10 cellular contexts compared by ENCODE assay signal in the genomic region with DNA sequence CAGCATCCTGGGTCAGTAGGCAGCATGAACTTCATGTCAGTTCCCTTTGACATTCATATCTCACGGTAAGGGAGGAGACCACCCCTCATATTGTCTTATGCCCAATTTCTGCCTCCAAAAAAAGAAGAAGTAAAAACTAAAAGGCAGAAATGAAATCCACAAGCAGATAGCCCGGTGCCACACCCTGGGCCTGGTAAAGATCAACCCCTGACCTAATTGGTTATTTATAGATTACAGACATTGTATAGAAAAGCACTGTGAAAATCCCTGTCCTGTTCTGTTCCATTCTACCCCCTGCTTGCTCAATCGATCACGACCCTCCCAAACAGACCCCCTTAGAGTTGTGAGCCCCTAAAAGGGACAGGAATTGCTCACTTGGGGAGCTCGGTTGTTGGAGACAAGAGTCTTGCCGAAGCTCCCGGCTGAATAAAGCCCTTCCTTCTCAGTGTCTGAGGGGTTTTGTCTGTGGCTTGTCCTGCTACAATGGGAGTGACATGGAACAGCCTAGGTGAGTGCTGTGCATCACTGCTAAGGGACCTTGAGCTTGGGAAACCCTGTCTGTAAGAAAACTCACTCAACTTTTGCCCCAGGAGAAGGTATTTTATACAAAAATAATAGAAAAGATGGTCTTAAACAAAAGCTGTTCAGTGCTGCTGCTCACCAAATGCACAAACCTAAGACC. TPM values are rescaled to one million over a fixed set of nuclear protein-coding genes. Genes with fewer than 3 reads are reported as not detected.
DNase-seq lines count a peak whose midpoint lies in the region; ATAC-seq and TF ChIP-seq lines count a peak whose summit lies in the region.
"Had no signal": no experiment of that assay in that cellular context is flagged by ENCODE, and none has a peak within 500 bp of the region (broad histone marks: within the 10 kb centered on the region; RNA-seq: fewer than 3 reads in every experiment).

No MANE protein-coding gene starts in this region.

- H3K36me3 Mint-ChIP-seq in activated naive CD4-positive, alpha-beta T cell treated with anti-CD3 and anti-CD28 coated beads, Interleukin-2, amount 10 ng/mL, durations not matched to agents 7 days and 5 days = peaks cover 46% of the 10 kb centered on the region
- peaks cover 26% of the 10 kb centered on the region for H3K36me3 Mint-ChIP-seq in activated B cell treated with CpG ODN at 0.5 μM for 24 hours (ENCODE audit: low read depth)

- DNase-seq in activated naive CD4-positive, alpha-beta T cell treated with anti-CD3 and anti-CD28 coated beads, Interleukin-2, amount 10 ng/mL, durations not matched to agents 7 days and 5 days = no peak
- DNase-seq in activated naive CD4-positive, alpha-beta T cell (lab: John Stamatoyannopoulos, UW) = no peak
- DNase-seq in activated B cell treated with CpG ODN at 0.5 μM for 24 hours = peak; percentile 37
- no peak for DNase-seq in right cardiac atrium
- no peak for DNase-seq in suprapubic skin (ENCODE audit: low spot score in 2 of 2)
- no peak for DNase-seq in NCI-H774 (lab: John Stamatoyannopoulos, UW)
- no peak for DNase-seq in NCI-H446 treated with DMSO at 0.1 percent for 48 hours (lab: John Stamatoyannopoulos, UW)
- DNase-seq: aorta, NCI-H524 treated with DMSO at 0.1 percent for 48 hours had no signal

- TF ChIP-seq CTCF in activated B cell treated with CpG ODN at 0.5 μM for 24 hours (IDR thresholded peaks at IDR 0.05) = no peak
- TF ChIP-seq CTCF in suprapubic skin (IDR thresholded peaks at IDR 0.05) = no peak

- peak overlapping the region; percentile 71 for H3K27ac Mint-ChIP-seq in activated naive CD4-positive, alpha-beta T cell treated with anti-CD3 and anti-CD28 coated beads, Interleukin-2, amount 10 ng/mL, durations not matched to agents 7 days and 5 days
- peak overlapping the region; percentile 99 for H3K27ac Mint-ChIP-seq in activated B cell treated with CpG ODN at 0.5 μM for 24 hours

- H3K27ac ChIP-seq in right cardiac atrium (ENCODE audit: low read length) (peak overlapping the region; percentile 37), suprapubic skin (peak overlapping the region; percentile 36)

- POLR2A ChIA-PET in activated B cell treated with CpG ODN at 0.5 μM for 24 hours (lab: Charles Lee) = interaction anchor here (0.8 to 9.2 kb wide), 5 partner anchors 10 to 31 kb away, joined by 3 to 257 read pairs (median 6); a partner anchor contains a TSS

- no peaks in the 10 kb centered on the region for H3K27me3 Mint-ChIP-seq in activated naive CD4-positive, alpha-beta T cell treated with anti-CD3 and anti-CD28 coated beads, Interleukin-2, amount 10 ng/mL, durations not matched to agents 7 days and 5 days
- H3K27me3 Mint-ChIP-seq in activated B cell treated with CpG ODN at 0.5 μM for 24 hours = no peaks in the 10 kb centered on the region

- TF ChIP-seq EP300 in suprapubic skin (IDR thresholded peaks at IDR 0.05) = no peak

- H3K4me3 ChIP-seq in right cardiac atrium (ENCODE audit: low read length) (no peak overlapping the region), suprapubic skin (no peak overlapping the region)

- no peaks in the 10 kb centered on the region for H3K9me3 Mint-ChIP-seq in activated naive CD4-positive, alpha-beta T cell treated with anti-CD3 and anti-CD28 coated beads, Interleukin-2, amount 10 ng/mL, durations not matched to agents 7 days and 5 days
- H3K9me3 Mint-ChIP-seq in activated B cell treated with CpG ODN at 0.5 μM for 24 hours = no peaks in the 10 kb centered on the region

- no peak for TF ChIP-seq POLR2A in suprapubic skin (IDR thresholded peaks at IDR 0.05)

- H3K4me3 Mint-ChIP-seq in activated naive CD4-positive, alpha-beta T cell treated with anti-CD3 and anti-CD28 coated beads, Interleukin-2, amount 10 ng/mL, durations not matched to agents 7 days and 5 days = no peak overlapping the region
- peak overlapping the region; percentile 82 for H3K4me3 Mint-ChIP-seq in activated B cell treated with CpG ODN at 0.5 μM for 24 hours

- intact Hi-C loops in activated B cell treated with CpG ODN at 0.5 μM for 24 hours (cut with micrococcal nuclease) = loop anchor here (1.0 kb wide), 1 partner anchor 10 kb away; no protein-coding TSS in a partner anchor
- intact Hi-C loops in right cardiac atrium (cut with DNase I) = no loop called here

- CTCF ChIA-PET in activated naive CD4-positive, alpha-beta T cell treated with anti-CD3 and anti-CD28 coated beads, Interleukin-2, amount 10 ng/mL, durations not matched to agents 7 days and 5 days (lab: Charles Lee) = interaction anchor here (1.8 kb wide), 1 partner anchor 31 kb away, joined by 6 read pairs; no protein-coding TSS in a partner anchor
- CTCF ChIA-PET in activated B cell treated with CpG ODN at 0.5 μM for 24 hours (lab: Charles Lee) = interaction anchor here (2.0 kb wide), 1 partner anchor 40 kb away, joined by 5 read pairs; no protein-coding TSS in a partner anchor

- peaks cover 84% of the 10 kb centered on the region for H3K4me1 Mint-ChIP-seq in activated naive CD4-positive, alpha-beta T cell treated with anti-CD3 and anti-CD28 coated beads, Interleukin-2, amount 10 ng/mL, durations not matched to agents 7 days and 5 days
- peaks cover 97% of the 10 kb centered on the region for H3K4me1 Mint-ChIP-seq in activated B cell treated with CpG ODN at 0.5 μM for 24 hours

- ATAC-seq in activated B cell treated with CpG ODN at 0.5 μM for 24 hours (ENCODE audit: low read depth) (peak; percentile 26), right cardiac atrium (no peak), HG03432 (IDR thresholded peaks at IDR 0.05; ENCODE audit: unreplicated experiment) (no peak)

- H3K27me3 ChIP-seq in right cardiac atrium (ENCODE audit: control insufficient read depth, insufficient read depth) (no peaks in the 10 kb centered on the region), suprapubic skin (no peaks in the 10 kb centered on the region)

- no peaks in the 10 kb centered on the region for H3K9me3 ChIP-seq in right cardiac atrium (ENCODE audit: control insufficient read depth, low read length)
- no peaks in the 10 kb centered on the region for H3K9me3 ChIP-seq in suprapubic skin

- H3K36me3 ChIP-seq in suprapubic skin = no peaks in the 10 kb centered on the region

- H3K4me1 ChIP-seq in right cardiac atrium (ENCODE audit: control insufficient read depth, insufficient read depth, low read length) (peaks cover 6% of the 10 kb centered on the region), suprapubic skin (peaks cover 87% of the 10 kb centered on the region)

- 61% methylated on average over 7 of the region's 7 CpGs for WGBS in right cardiac atrium
- 74% methylated on average over 7 of the region's 7 CpGs for whole genome bisulfite sequencing in suprapubic skin

RNA-seq across cellular contexts. Expression of a gene that starts 11.1 kb away (rescaled TPM):
- total RNA-seq in activated B cell treated with CpG ODN at 0.5 μM for 24 hours = 168 and 169 TPM in 2 replicates
- 100 to 1,000 TPM; 283 to 340 (median 304) TPM for total RNA-seq in right cardiac atrium
- polyA plus RNA-seq in right cardiac atrium = 767 TPM
- 100 to 1,000 TPM; 107 to 137 (median 124) TPM for total RNA-seq in suprapubic skin

RNA-seq across cellular contexts. Expression of a gene that starts 23.0 kb away (rescaled TPM):
- total RNA-seq in activated B cell treated with CpG ODN at 0.5 μM for 24 hours (121 and 125 TPM in 2 replicates), right cardiac atrium (10 to 100 TPM; 47.3 to 59.6 (median 51.3) TPM), suprapubic skin (100 to 1,000 TPM in 1 of 4 donors, 10 to 100 TPM in 3; 41.0 to 107 (median 60.8) TPM)
- polyA plus RNA-seq in right cardiac atrium = 7.3 TPM
